In the genomic region with DNA sequence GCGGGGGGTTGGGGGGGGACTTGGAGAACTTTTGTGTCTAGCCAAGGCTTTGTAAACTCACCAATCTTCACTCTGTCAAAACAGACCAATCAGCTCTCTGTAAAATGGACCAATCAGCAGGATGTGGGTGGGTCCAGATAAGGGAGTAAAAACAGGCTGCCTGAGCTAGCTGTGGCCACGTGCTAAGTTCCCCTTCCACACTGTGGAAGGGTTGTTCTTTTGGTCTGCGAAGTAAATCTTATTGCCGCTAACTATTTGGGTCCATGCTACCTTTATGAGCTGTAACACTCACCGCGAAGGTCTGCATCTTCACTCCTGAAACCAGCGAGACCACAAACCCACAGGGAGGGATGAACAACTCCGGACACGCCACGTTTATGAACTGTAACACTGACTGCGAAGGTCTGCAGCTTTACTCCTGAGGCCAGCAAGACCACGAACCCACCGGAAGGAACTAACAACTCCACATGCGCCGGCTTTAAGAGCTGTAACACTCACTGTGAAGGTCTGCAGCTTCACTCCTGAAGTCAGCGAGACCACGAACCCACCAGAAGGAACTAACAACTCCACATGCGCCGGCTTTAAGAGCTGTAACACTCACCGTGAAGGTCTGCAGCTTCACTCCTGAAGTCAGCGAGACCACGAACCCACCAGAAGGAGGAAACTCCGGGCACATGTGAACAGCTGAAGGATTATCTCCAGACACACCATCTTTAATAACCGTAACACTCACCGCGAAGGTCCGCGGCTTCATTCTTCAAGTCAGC, we compare ENCODE assay signal across 8 cellular contexts.
A peak's percentile ranks its signal among the peaks of the same experiment; 100 is the strongest.
DNase-seq lines count a peak whose midpoint lies in the region; ATAC-seq lines count a peak whose summit lies in the region.
"Not testable (repeated sequence)": the region's sequence is repeated elsewhere in the genome, so short reads cannot be mapped to it uniquely, and the experiment has no call there.

No MANE protein-coding gene starts in this region.

- not testable (repeated sequence) for H3K9me3 ChIP-seq in CD8-positive, alpha-beta memory T cell (ENCODE audit: low read length)

- H3K27me3 ChIP-seq in CD8-positive, alpha-beta memory T cell (ENCODE audit: insufficient read depth, low read length, poor library complexity, severe bottlenecking): not testable (repeated sequence)

- not testable (repeated sequence) for H3K36me3 Mint-ChIP-seq in CD8-positive, alpha-beta memory T cell; central memory CD8-positive, alpha-beta T cell (ENCODE audit: insufficient read depth)

- POLR2A ChIA-PET in CD8-positive, alpha-beta memory T cell (lab: Charles Lee): not testable (repeated sequence)

- not testable (repeated sequence) for H3K27ac ChIP-seq in CD8-positive, alpha-beta memory T cell (ENCODE audit: low read depth, low read length)

- H3K27me3 Mint-ChIP-seq in CD8-positive, alpha-beta memory T cell: peaks cover 7 to 21% of the 10 kb centered on the region in 2 donors
- not testable (repeated sequence) for H3K27me3 Mint-ChIP-seq in central memory CD8-positive, alpha-beta T cell

- CTCF ChIA-PET in CD8-positive, alpha-beta memory T cell (lab: Charles Lee): not testable (repeated sequence)

- DNase-seq in CD8-positive, alpha-beta memory T cell: peak in 1 of 5 donors; percentile 25
- DNase-seq in GM19238 (ENCODE audit: insufficient read length, low spot score): peak; percentile 7
- peak; percentile 53 for DNase-seq in NK-92 treated with Interleukin-12 subunit alpha and Interleukin-12 subunit beta, amount 100 ng/mL, for 24 hours (lab: John Stamatoyannopoulos, UW)
- peak; percentile 70 for DNase-seq in activated CD8-positive, alpha-beta memory T cell treated with anti-CD3 and anti-CD28 coated beads for 24 hours
- peak; percentile 13 to 21 for DNase-seq in central memory CD8-positive, alpha-beta T cell (ENCODE audit: low spot score in 2 of 2)
- peak; percentile 10 for DNase-seq in stimulated activated CD8-positive, alpha-beta memory T cell treated with anti-CD3 and anti-CD28 coated beads, Interleukin-15, amount 100 ng/mL, for 1 hour (ENCODE audit: low read depth)

- H3K4me3 ChIP-seq in CD8-positive, alpha-beta memory T cell (ENCODE audit: low read length): peak overlapping the region; percentile 45

- H3K4me3 Mint-ChIP-seq in CD8-positive, alpha-beta memory T cell: peak overlapping the region; percentile 54 to 90 (median 87)
- peak overlapping the region; percentile 75 for H3K4me3 Mint-ChIP-seq in central memory CD8-positive, alpha-beta T cell

- H3K4me1 Mint-ChIP-seq in CD8-positive, alpha-beta memory T cell: peaks cover 20 to 27% (median 25%) of the 10 kb centered on the region in 3 donors
- H3K4me1 Mint-ChIP-seq in central memory CD8-positive, alpha-beta T cell: peaks cover 21% of the 10 kb centered on the region

- H3K36me3 ChIP-seq in CD8-positive, alpha-beta memory T cell (ENCODE audit: insufficient read depth, low read length): not testable (repeated sequence)

- H3K4me1 ChIP-seq in CD8-positive, alpha-beta memory T cell (ENCODE audit: insufficient read depth, low read length): peaks cover 10% of the 10 kb centered on the region

- ATAC-seq in GM21825 (IDR thresholded peaks at IDR 0.05; ENCODE audit: unreplicated experiment): peak; percentile 87
- peak; percentile 87 for ATAC-seq in HG03135 (IDR thresholded peaks at IDR 0.05; ENCODE audit: unreplicated experiment)
- ATAC-seq in central memory CD8-positive, alpha-beta T cell (replicated peaks; ENCODE audit: extremely low read depth, poor library complexity, severe bottlenecking): peak; percentile 69

- peak overlapping the region; percentile 0 to 90 (median 74) for H3K27ac Mint-ChIP-seq in CD8-positive, alpha-beta memory T cell
- not testable (repeated sequence) for H3K27ac Mint-ChIP-seq in central memory CD8-positive, alpha-beta T cell (ENCODE audit: low read depth)

- not testable (repeated sequence) for H3K9me3 Mint-ChIP-seq in CD8-positive, alpha-beta memory T cell; central memory CD8-positive, alpha-beta T cell
